Comparison of ENCODE assay signal across 1 cellular context in genomic region chr1:64518692-64519481, GRCh38.
TF ChIP-seq lines count a peak whose summit lies in the region.

No MANE protein-coding gene starts in this region.

TF ChIP-seq in WTC11, 78 proteins besides CTCF, POLR2A, EP300 and RAD21 (continued from another document):
- TF ChIP-seq ARID4B (CRISPR knock-in tag; IDR thresholded peaks at IDR 0.05; ENCODE audit: borderline replicate concordance) (no peak), IRF2 (CRISPR knock-in tag; IDR thresholded peaks at IDR 0.05; ENCODE audit: borderline replicate concordance, low read depth) (no peak), RORB (CRISPR knock-in tag; IDR thresholded peaks at IDR 0.05) (no peak), ZNF263 (CRISPR knock-in tag; IDR thresholded peaks at IDR 0.05; ENCODE audit: low read depth) (no peak), SOX15 (CRISPR knock-in tag; IDR thresholded peaks at IDR 0.05) (no peak), HMGXB4 (CRISPR knock-in tag; IDR thresholded peaks at IDR 0.05) (no peak), ZNF281 (CRISPR knock-in tag; IDR thresholded peaks at IDR 0.05) (no peak), SMAD4 (CRISPR knock-in tag; IDR thresholded peaks at IDR 0.05) (no peak), ZNF121 (CRISPR knock-in tag; IDR thresholded peaks at IDR 0.05) (no peak), IRF1 (CRISPR knock-in tag; IDR thresholded peaks at IDR 0.05) (no peak), MXD4 (CRISPR knock-in tag; IDR thresholded peaks at IDR 0.05; ENCODE audit: borderline replicate concordance) (no peak), FOXP1 (CRISPR knock-in tag; IDR thresholded peaks at IDR 0.05; ENCODE audit: borderline replicate concordance) (no peak)
TF ChIP-seq in WTC11: peak in this region for 0.
